In genomic region chr19:15316498-15316897, GRCh38 we compare ENCODE assay signal across 11 cellular contexts. TPM values are rescaled to one million over a fixed set of nuclear protein-coding genes. Genes with fewer than 3 reads are reported as not detected.
DNase-seq lines count a peak whose midpoint lies in the region; ATAC-seq and TF ChIP-seq lines count a peak whose summit lies in the region.
"Had no signal": no experiment of that assay in that cellular context is flagged by ENCODE, and none has a peak within 500 bp of the region (broad histone marks: within the 10 kb centered on the region; RNA-seq: fewer than 3 reads in every experiment).

No MANE protein-coding gene starts in this region.

- H3K27ac ChIP-seq in RWPE2 (ENCODE audit: poor library complexity, severe bottlenecking) (peak overlapping the region; percentile 46), esophagus muscularis mucosa (replicated peaks in 1 of 4) (peak overlapping the region; percentile 39 to 73 (median 57))

- H3K27me3 ChIP-seq in RWPE2 (ENCODE audit: insufficient read depth, poor library complexity, severe bottlenecking) (no peaks in the 10 kb centered on the region), esophagus muscularis mucosa (no peaks in the 10 kb centered on the region)

- H3K9me3 ChIP-seq in RWPE2 (ENCODE audit: severe bottlenecking): no peaks in the 10 kb centered on the region
- no peaks in the 10 kb centered on the region for H3K9me3 ChIP-seq in esophagus muscularis mucosa

- H3K4me3 Mint-ChIP-seq in activated T-cell treated with anti-CD3 and anti-CD28 coated beads, Interleukin-2, amount 50 U/mL, for 4 hours: peak overlapping the region; percentile 71
- peak overlapping the region; percentile 56 to 74 for H3K4me3 Mint-ChIP-seq in stimulated activated naive B cell treated with anti-CD40 and anti-IgM and Interleukin-4, amounts not matched to agents 10 μg/mL and 1 μg/mL and 100 μg/mL, for 72 hours

- TF ChIP-seq EP300 in esophagus muscularis mucosa (IDR thresholded peaks at IDR 0.05): no peak

- H3K4me3 ChIP-seq in RWPE2 (ENCODE audit: severe bottlenecking) (no peak overlapping the region), esophagus muscularis mucosa (no peak overlapping the region)

- TF ChIP-seq CTCF in RWPE2 (IDR thresholded peaks at IDR 0.05; ENCODE audit: poor library complexity, severe bottlenecking) (no peak), esophagus muscularis mucosa (IDR thresholded peaks at IDR 0.05) (no peak)

- peak overlapping the region; percentile 91 for H3K27ac Mint-ChIP-seq in stimulated activated naive B cell treated with anti-CD40 and anti-IgM and Interleukin-4, amounts not matched to agents 10 μg/mL and 1 μg/mL and 100 μg/mL, for 72 hours

- no peak for TF ChIP-seq POLR2A in esophagus muscularis mucosa (IDR thresholded peaks at IDR 0.05; ENCODE audit: low read depth)

- 67% methylated on average over 2 of the region's 2 CpGs for whole genome bisulfite sequencing in esophagus muscularis mucosa

- H3K36me3 Mint-ChIP-seq in activated T-cell treated with anti-CD3 and anti-CD28 coated beads, Interleukin-2, amount 50 U/mL, for 4 hours (ENCODE audit: insufficient read depth): peaks cover 17% of the 10 kb centered on the region
- H3K36me3 Mint-ChIP-seq in stimulated activated naive B cell treated with anti-CD40 and anti-IgM and Interleukin-4, amounts not matched to agents 10 μg/mL and 1 μg/mL and 100 μg/mL, for 72 hours: peaks cover 9 to 39% of the 10 kb centered on the region in 2 donors

- no peaks in the 10 kb centered on the region for H3K9me3 Mint-ChIP-seq in activated T-cell treated with anti-CD3 and anti-CD28 coated beads, Interleukin-2, amount 50 U/mL, for 4 hours
- H3K9me3 Mint-ChIP-seq in stimulated activated naive B cell treated with anti-CD40 and anti-IgM and Interleukin-4, amounts not matched to agents 10 μg/mL and 1 μg/mL and 100 μg/mL, for 72 hours: no peaks in the 10 kb centered on the region

- H3K36me3 ChIP-seq in RWPE2 (ENCODE audit: low read depth): peaks cover 18% of the 10 kb centered on the region
- H3K36me3 ChIP-seq in esophagus muscularis mucosa: no peaks in the 10 kb centered on the region

- H3K4me1 ChIP-seq in RWPE2 (ENCODE audit: insufficient read depth, poor library complexity, severe bottlenecking): peaks cover 38% of the 10 kb centered on the region
- H3K4me1 ChIP-seq in esophagus muscularis mucosa: peaks cover 87 to 100% (median 100%) of the 10 kb centered on the region in 4 donors

- H3K27me3 Mint-ChIP-seq in activated T-cell treated with anti-CD3 and anti-CD28 coated beads, Interleukin-2, amount 50 U/mL, for 4 hours (ENCODE audit: low read depth): no peaks in the 10 kb centered on the region
- no peaks in the 10 kb centered on the region for H3K27me3 Mint-ChIP-seq in stimulated activated naive B cell treated with anti-CD40 and anti-IgM and Interleukin-4, amounts not matched to agents 10 μg/mL and 1 μg/mL and 100 μg/mL, for 72 hours

- H3K4me1 Mint-ChIP-seq in activated T-cell treated with anti-CD3 and anti-CD28 coated beads, Interleukin-2, amount 50 U/mL, for 4 hours (ENCODE audit: low read depth): peaks cover 88% of the 10 kb centered on the region
- H3K4me1 Mint-ChIP-seq in stimulated activated naive B cell treated with anti-CD40 and anti-IgM and Interleukin-4, amounts not matched to agents 10 μg/mL and 1 μg/mL and 100 μg/mL, for 72 hours: peaks cover 71 to 94% of the 10 kb centered on the region in 2 donors

- no peak for DNase-seq in activated T-cell treated with anti-CD3 and anti-CD28 coated beads, Interleukin-2, amount 50 U/mL, for 4 hours
- DNase-seq in activated T-cell treated with anti-CD3 and anti-CD28 coated beads, Interleukin-2, amount 50 U/mL, for 48 hours: no peak
- DNase-seq in RWPE2 (ENCODE audit: low spot score): no peak
- no peak for DNase-seq in esophagus muscularis mucosa (ENCODE audit: extremely low spot score)
- DNase-seq in stimulated activated naive B cell treated with anti-CD40 and anti-IgM and Interleukin-4, amounts not matched to agents 10 μg/mL and 1 μg/mL and 100 μg/mL, for 72 hours: no peak
- DNase-seq in NCI-H1105 (lab: John Stamatoyannopoulos, UW): no peak
- DNase-seq: cerebellar nuclear complex, hippocampal formation, NCI-H1092 treated with DMSO at 0.1 percent for 48 hours had no signal

- intact Hi-C loops in esophagus muscularis mucosa (cut with DNase I): no loop called here

- no peak for ATAC-seq in activated T-cell treated with anti-CD3 and anti-CD28 coated beads, Interleukin-2, amount 50 U/mL, for 4 hours
- no peak for ATAC-seq in RWPE2 (ENCODE audit: low read depth)
- peak; percentile 28 to 29 for ATAC-seq in stimulated activated naive B cell treated with anti-CD40 and anti-IgM and Interleukin-4, amounts not matched to agents 10 μg/mL and 1 μg/mL and 100 μg/mL, for 72 hours (replicated peaks)
- ATAC-seq in GM18858 (IDR thresholded peaks at IDR 0.05; ENCODE audit: unreplicated experiment): no peak
- no peak for ATAC-seq in GM21529 (IDR thresholded peaks at IDR 0.05; ENCODE audit: unreplicated experiment)

RNA-seq across cellular contexts. Expression of gene BRD4, which starts 15.8 kb away (rescaled TPM):
- 100 to 1,000 TPM; 102 to 113 (median 112) TPM for total RNA-seq in activated T-cell treated with anti-CD3 and anti-CD28 coated beads, Interleukin-2, amount 50 U/mL, for 4 hours
- total RNA-seq in esophagus muscularis mucosa: 10 to 100 TPM; 34.1 to 48.1 (median 37.5) TPM

Comparison
In these comparisons a context has a peak if more than half of its experiments do, and no peak if none do; other contexts are left out.
1. ATAC-seq: peak in stimulated activated naive B cell treated with anti-CD40 and anti-IgM and Interleukin-4, amounts not matched to agents 10 μg/mL and 1 μg/mL and 100 μg/mL, for 72 hours (2 of 2); none in activated T-cell treated with anti-CD3 and anti-CD28 coated beads, Interleukin-2, amount 50 U/mL, for 4 hours (0 of 2), RWPE2 (single experiment), GM18858 (single experiment) and GM21529 (single experiment).